ENCODE assay signal across 8 cellular contexts in genomic region chr3:136818191-136818850, GRCh38. TPM values are rescaled to one million over a fixed set of nuclear protein-coding genes. Genes with fewer than 3 reads are reported as not detected.
DNase-seq lines count a peak whose midpoint lies in the region; ATAC-seq lines count a peak whose summit lies in the region.

No MANE protein-coding gene starts in this region.

- H3K9me3 ChIP-seq in esophagus (ENCODE audit: control insufficient read depth in 2 of 2, insufficient read depth in 1 of 2, low read depth in 1 of 2, low read length in 1 of 2) (no peaks in the 10 kb centered on the region), mucosa of rectum (ENCODE audit: control insufficient read depth in 2 of 2, low read length in 2 of 2) (no peaks in the 10 kb centered on the region)

- peak; percentile 99 for DNase-seq in M059J (ENCODE audit: low read depth)
- peak; percentile 43 for DNase-seq in activated CD4-positive, alpha-beta memory T cell treated with anti-CD3 and anti-CD28 coated beads, Interleukin-2, amount 10 ng/mL, durations not matched to agents 7 days and 5 days
- DNase-seq in substantia nigra (lab: John Stamatoyannopoulos, UW), result peak in 14 of 49 donors; percentile 3 to 47 (median 22)
- DNase-seq in NCI-H1105 treated with DMSO at 0.1 percent for 48 hours (lab: John Stamatoyannopoulos, UW), result no peak

- H3K4me3 Mint-ChIP-seq in activated CD4-positive, alpha-beta memory T cell treated with anti-CD3 and anti-CD28 coated beads, Interleukin-2, amount 10 ng/mL, durations not matched to agents 7 days and 5 days, result peak overlapping the region; percentile 70

- no peaks in the 10 kb centered on the region for H3K36me3 ChIP-seq in esophagus (ENCODE audit: control insufficient read depth in 2 of 2, insufficient read depth in 2 of 2, low read length in 1 of 2)
- H3K36me3 ChIP-seq in mucosa of rectum (ENCODE audit: control insufficient read depth in 2 of 2, insufficient read depth in 2 of 2, low read length in 2 of 2), result no peaks in the 10 kb centered on the region

- H3K4me1 Mint-ChIP-seq in activated CD4-positive, alpha-beta memory T cell treated with anti-CD3 and anti-CD28 coated beads, Interleukin-2, amount 10 ng/mL, durations not matched to agents 7 days and 5 days, result peaks cover 21% of the 10 kb centered on the region

- H3K9me3 Mint-ChIP-seq in activated CD4-positive, alpha-beta memory T cell treated with anti-CD3 and anti-CD28 coated beads, Interleukin-2, amount 10 ng/mL, durations not matched to agents 7 days and 5 days, result peaks cover 3% of the 10 kb centered on the region

- no peak overlapping the region for H3K27ac Mint-ChIP-seq in activated CD4-positive, alpha-beta memory T cell treated with anti-CD3 and anti-CD28 coated beads, Interleukin-2, amount 10 ng/mL, durations not matched to agents 7 days and 5 days

- H3K27me3 ChIP-seq in esophagus (ENCODE audit: control insufficient read depth in 1 of 2, insufficient read depth in 2 of 2, low read length in 2 of 2), result no peaks in the 10 kb centered on the region
- H3K27me3 ChIP-seq in mucosa of rectum (ENCODE audit: control insufficient read depth in 2 of 2, insufficient read depth in 2 of 2, low read length in 2 of 2), result peaks cover 14 to 24% of the 10 kb centered on the region in 2 donors

- H3K9ac ChIP-seq in mucosa of rectum (ENCODE audit: low read depth in 1 of 2, low read length in 2 of 2), result peak overlapping the region; percentile 8 to 48

- POLR2A ChIA-PET in activated CD4-positive, alpha-beta memory T cell treated with anti-CD3 and anti-CD28 coated beads, Interleukin-2, amount 10 ng/mL, durations not matched to agents 7 days and 5 days (lab: Charles Lee), result interaction anchor here (0.9 kb wide), 1 partner anchor 43 kb away, joined by 6 read pairs; the partner anchor contains the start of gene NCK1

- peaks cover 53% of the 10 kb centered on the region for H3K27me3 Mint-ChIP-seq in activated CD4-positive, alpha-beta memory T cell treated with anti-CD3 and anti-CD28 coated beads, Interleukin-2, amount 10 ng/mL, durations not matched to agents 7 days and 5 days

- CTCF ChIA-PET in activated CD4-positive, alpha-beta memory T cell treated with anti-CD3 and anti-CD28 coated beads, Interleukin-2, amount 10 ng/mL, durations not matched to agents 7 days and 5 days (lab: Charles Lee), result no interaction called here

- H3K4me1 ChIP-seq in esophagus (ENCODE audit: control insufficient read depth in 2 of 2, insufficient read depth in 2 of 2, low read length in 1 of 2) (peaks cover 0 to 2% of the 10 kb centered on the region in 2 donors), mucosa of rectum (ENCODE audit: control insufficient read depth in 2 of 2, insufficient read depth in 2 of 2, low read length in 2 of 2) (peaks cover 5% of the 10 kb centered on the region in 2 donors)

- whole genome bisulfite sequencing in esophagus, 2 donors, result 23 to 27% methylated on average over 10 of the region's 10 CpGs

- ATAC-seq in GM18861 (IDR thresholded peaks at IDR 0.05; ENCODE audit: unreplicated experiment) (peak; percentile 59), GM18873 (IDR thresholded peaks at IDR 0.05; ENCODE audit: low FRiP score, unreplicated experiment) (no peak)

- peak overlapping the region; percentile 9 to 25 for H3K27ac ChIP-seq in esophagus (ENCODE audit: low read depth in 2 of 2, low read length in 1 of 2)
- H3K27ac ChIP-seq in mucosa of rectum (ENCODE audit: low read depth in 2 of 2, low read length in 2 of 2), result no peak overlapping the region
- peak overlapping the region; percentile 66 for H3K27ac ChIP-seq in substantia nigra (ENCODE audit: low read depth, low read length, poor library complexity, severe bottlenecking)

- H3K36me3 Mint-ChIP-seq in activated CD4-positive, alpha-beta memory T cell treated with anti-CD3 and anti-CD28 coated beads, Interleukin-2, amount 10 ng/mL, durations not matched to agents 7 days and 5 days (ENCODE audit: low read depth), result no peaks in the 10 kb centered on the region

- H3K4me3 ChIP-seq in esophagus (ENCODE audit: low read depth in 1 of 2, low read length in 2 of 2) (peak overlapping the region; percentile 55 to 62), mucosa of rectum (ENCODE audit: low read length in 2 of 2) (peak overlapping the region; percentile 55 to 73)

RNA-seq across cellular contexts. Expression of gene SLC35G2, which starts 0.6 kb away (rescaled TPM):
- 54.6 and 62.8 TPM in 2 replicates for total RNA-seq in M059J (2014; rRNA removed; shearing (Covaris generic))
- total RNA-seq in activated CD4-positive, alpha-beta memory T cell treated with anti-CD3 and anti-CD28 coated beads, Interleukin-2, amount 10 ng/mL, durations not matched to agents 7 days and 5 days, result under 1 TPM; 0.80 to 0.83 TPM
- 1 to 10 TPM; 1.1 to 1.3 TPM for polyA plus RNA-seq in esophagus

RNA-seq across cellular contexts. Expression of gene NCK1, which starts 43.7 kb away (rescaled TPM):
- total RNA-seq in M059J (2014; rRNA removed; shearing (Covaris generic)), result 75.3 and 77.8 TPM in 2 replicates
- 10 to 100 TPM; 50.8 to 51.3 TPM for total RNA-seq in activated CD4-positive, alpha-beta memory T cell treated with anti-CD3 and anti-CD28 coated beads, Interleukin-2, amount 10 ng/mL, durations not matched to agents 7 days and 5 days
- 10 to 100 TPM; 23.3 to 37.0 TPM for polyA plus RNA-seq in esophagus

Comparison
In these comparisons a context has a peak if more than half of its experiments do, and no peak if none do; other contexts are left out.
1. H3K27ac ChIP-seq: peak in esophagus (2 of 2) and substantia nigra (single experiment); none in mucosa of rectum (0 of 2).
2. RNA of gene SLC35G2, which starts 0.6 kb away (total RNA-seq): 54.6 to 62.8 TPM in M059J; 0.80 to 0.83 TPM in activated CD4-positive, alpha-beta memory T cell treated with anti-CD3 and anti-CD28 coated beads, Interleukin-2, amount 10 ng/mL, durations not matched to agents 7 days and 5 days; every median in the first group is over 10 times any median in the second.